Comparison of ENCODE assay signal across 37 cellular contexts in the genomic region with DNA sequence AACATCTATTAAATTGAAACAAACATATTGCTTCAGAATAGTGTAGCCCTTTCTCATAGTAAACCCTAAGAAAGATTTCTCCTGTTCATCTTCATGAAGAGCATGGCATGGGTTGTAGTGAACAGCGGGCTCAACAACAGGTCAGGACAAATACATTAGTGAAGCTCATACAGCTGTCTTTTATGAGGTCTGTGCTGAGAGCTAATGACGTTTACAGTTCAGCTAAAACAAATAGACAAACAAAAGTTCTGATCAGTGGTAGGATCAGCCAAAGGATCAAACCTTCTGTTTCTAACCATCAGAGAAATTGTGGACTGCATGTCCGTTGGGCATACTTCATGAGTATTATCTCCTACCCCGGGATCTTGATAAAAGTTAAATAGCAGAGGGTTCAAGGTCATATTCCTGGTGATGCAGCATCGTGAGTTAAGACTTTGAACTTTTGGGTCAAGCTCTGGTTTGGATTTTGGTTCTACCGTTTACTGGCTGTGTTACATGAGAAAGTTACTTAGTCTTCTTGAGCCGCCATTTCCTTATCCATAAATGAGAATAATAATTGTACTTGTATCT.
"Had no signal": no experiment of that assay in that cellular context is flagged by ENCODE, and none has a peak within 500 bp of the region (broad histone marks: within the 10 kb centered on the region; RNA-seq: fewer than 3 reads in every experiment).

No MANE protein-coding gene starts in this region.

- H3K4me1 Mint-ChIP-seq: activated B cell treated with CpG ODN at 0.5 μM for 24 hours; activated T-helper 17 cell treated with anti-CD3 and anti-CD28 coated beads, Interleukin-2, amount 50 U/mL, for 72 hours; central memory CD8-positive, alpha-beta T cell had no signal

- DNase-seq: activated B cell treated with CpG ODN at 0.5 μM for 24 hours; activated CD4-positive, alpha-beta memory T cell treated with anti-CD3 and anti-CD28 coated beads, Interleukin-2, amount 10 ng/mL, durations not matched to agents 7 days and 5 days; activated CD4-positive, alpha-beta T cell treated with anti-CD3 and anti-CD28 coated beads for 4 hours; activated CD4-positive, alpha-beta T cell treated with anti-CD3 and anti-CD28 coated beads, Interleukin-2, amount 50 U/mL, for 1 hour; activated CD4-positive, CD25-positive, alpha-beta regulatory T cell treated with anti-CD3 and anti-CD28 coated beads, Interleukin-2, amount 50 U/mL, for 72 hours; activated CD8-positive, alpha-beta memory T cell treated with anti-CD3 and anti-CD28 coated beads for 24 hours; activated CD8-positive, alpha-beta memory T cell treated with anti-CD3 and anti-CD28 coated beads, Interleukin-2, amount 10 ng/mL, durations not matched to agents 7 days and 5 days; activated effector memory CD4-positive, alpha-beta T cell treated with anti-CD3 and anti-CD28 coated beads, Interleukin-2, amount 50 U/mL, for 16 hours; activated naive CD4-positive, alpha-beta T cell; activated naive CD4-positive, alpha-beta T cell treated with anti-CD3 and anti-CD28 coated beads, Interleukin-2, amount 50 U/mL, for 16 hours; activated naive CD8-positive, alpha-beta T cell treated with anti-CD3 and anti-CD28 coated beads for 36 hours; activated T-cell treated with anti-CD3 and anti-CD28 coated beads, Interleukin-2, amount 50 U/mL, for 1 hour; activated T-cell treated with anti-CD3 and anti-CD28 coated beads, Interleukin-2, amount 50 U/mL, for 72 hours; amniotic stem cell; aorta; brain microvascular endothelial cell; NCI-H1105; NCI-H1417 treated with DMSO at 0.1 percent for 48 hours; NCI-H1930; NCI-H2081 treated with DMSO at 0.1 percent for 48 hours; NCI-H345; NCI-H510A; NCI-H526; NCI-H748 treated with DMSO at 0.1 percent for 48 hours; Peyer's patch; RPMI8226; SIG-M5; SW 1271; T-helper 1 cell; T-helper 2 cell; T-helper 9 cell had no signal

- H3K27me3 ChIP-seq: brain microvascular endothelial cell, Peyer's patch had no signal

- H3K9me3 Mint-ChIP-seq: activated B cell treated with CpG ODN at 0.5 μM for 24 hours; activated CD4-positive, alpha-beta memory T cell treated with anti-CD3 and anti-CD28 coated beads, Interleukin-2, amount 10 ng/mL, durations not matched to agents 7 days and 5 days; activated naive CD8-positive, alpha-beta T cell treated with anti-CD3 and anti-CD28 coated beads for 36 hours; activated T-cell treated with anti-CD3 and anti-CD28 coated beads, Interleukin-2, amount 50 U/mL, for 72 hours; activated T-helper 17 cell treated with anti-CD3 and anti-CD28 coated beads, Interleukin-2, amount 50 U/mL, for 72 hours; central memory CD8-positive, alpha-beta T cell had no signal

- H3K27ac ChIP-seq: Peyer's patch, VCaP had no signal

- H3K4me3 ChIP-seq: K562, Peyer's patch had no signal

- H3K27me3 Mint-ChIP-seq: activated B cell treated with CpG ODN at 0.5 μM for 24 hours; activated CD4-positive, alpha-beta memory T cell treated with anti-CD3 and anti-CD28 coated beads, Interleukin-2, amount 10 ng/mL, durations not matched to agents 7 days and 5 days; activated CD8-positive, alpha-beta memory T cell treated with anti-CD3 and anti-CD28 coated beads, Interleukin-2, amount 10 ng/mL, durations not matched to agents 7 days and 5 days; activated naive CD8-positive, alpha-beta T cell treated with anti-CD3 and anti-CD28 coated beads for 36 hours; activated T-helper 17 cell treated with anti-CD3 and anti-CD28 coated beads, Interleukin-2, amount 50 U/mL, for 72 hours; central memory CD8-positive, alpha-beta T cell had no signal

- H3K27ac Mint-ChIP-seq: activated B cell treated with CpG ODN at 0.5 μM for 24 hours; activated CD4-positive, alpha-beta memory T cell treated with anti-CD3 and anti-CD28 coated beads, Interleukin-2, amount 10 ng/mL, durations not matched to agents 7 days and 5 days; activated CD8-positive, alpha-beta memory T cell treated with anti-CD3 and anti-CD28 coated beads, Interleukin-2, amount 10 ng/mL, durations not matched to agents 7 days and 5 days; activated naive CD8-positive, alpha-beta T cell treated with anti-CD3 and anti-CD28 coated beads for 36 hours; activated T-cell treated with anti-CD3 and anti-CD28 coated beads, Interleukin-2, amount 50 U/mL, for 72 hours; activated T-helper 17 cell treated with anti-CD3 and anti-CD28 coated beads, Interleukin-2, amount 50 U/mL, for 72 hours had no signal

- H3K4me3 Mint-ChIP-seq: activated B cell treated with CpG ODN at 0.5 μM for 24 hours; activated CD4-positive, alpha-beta memory T cell treated with anti-CD3 and anti-CD28 coated beads, Interleukin-2, amount 10 ng/mL, durations not matched to agents 7 days and 5 days; activated CD8-positive, alpha-beta memory T cell treated with anti-CD3 and anti-CD28 coated beads, Interleukin-2, amount 10 ng/mL, durations not matched to agents 7 days and 5 days; activated naive CD8-positive, alpha-beta T cell treated with anti-CD3 and anti-CD28 coated beads for 36 hours; activated T-cell treated with anti-CD3 and anti-CD28 coated beads, Interleukin-2, amount 50 U/mL, for 72 hours; activated T-helper 17 cell treated with anti-CD3 and anti-CD28 coated beads, Interleukin-2, amount 50 U/mL, for 72 hours; central memory CD8-positive, alpha-beta T cell had no signal

- H3K4me1 ChIP-seq: Peyer's patch had no signal

- ATAC-seq: activated CD8-positive, alpha-beta memory T cell treated with anti-CD3 and anti-CD28 coated beads, Interleukin-2, amount 10 ng/mL, durations not matched to agents 7 days and 5 days; activated T-cell treated with anti-CD3 and anti-CD28 coated beads, Interleukin-2, amount 50 U/mL, for 72 hours; activated T-helper 17 cell treated with anti-CD3 and anti-CD28 coated beads, Interleukin-2, amount 50 U/mL, for 72 hours; K562; Right ventricle myocardium inferior; SK-N-SH treated with all-trans-retinoic acid at 6 μM for 48 hours had no signal
